In genomic region chr11:125279680-125280079, GRCh38 we compare ENCODE assay signal across 15 cellular contexts.
A peak's percentile ranks its signal among the peaks of the same experiment; 100 is the strongest.
DNase-seq lines count a peak whose midpoint lies in the region; ATAC-seq and TF ChIP-seq lines count a peak whose summit lies in the region.
"Had no signal": no experiment of that assay in that cellular context is flagged by ENCODE, and none has a peak within 500 bp of the region (broad histone marks: within the 10 kb centered on the region; RNA-seq: fewer than 3 reads in every experiment).

No MANE protein-coding gene starts in this region.

- DNase-seq in NCI-H2227 (lab: John Stamatoyannopoulos, UW; ENCODE audit: unreplicated experiment), result peak; percentile 11
- no peak for DNase-seq in NCI-H2227 treated with DMSO at 0.1 percent for 48 hours (lab: John Stamatoyannopoulos, UW)
- peak; percentile 0 for DNase-seq in DMS53 treated with DMSO at 0.1 percent for 48 hours (lab: John Stamatoyannopoulos, UW; ENCODE audit: unreplicated experiment)
- peak; percentile 8 for DNase-seq in putamen (ENCODE audit: low spot score)
- no peak for DNase-seq in pons (ENCODE audit: low spot score)
- DNase-seq in stimulated activated naive CD8-positive, alpha-beta T cell treated with anti-CD3 and anti-CD28 coated beads, Interleukin-15, Interleukin-2, amounts not matched to agents 100 U/mL and 50 U/mL, for 24 hours, result no peak
- DNase-seq: 8988T; CD4-positive, alpha-beta memory T cell; DMS153; DND-41; EL; GM23248 had no signal

- H3K4me1 Mint-ChIP-seq in brain, result peaks cover 64% of the 10 kb centered on the region
- H3K4me1 Mint-ChIP-seq: CD14-positive monocyte; CD4-positive, alpha-beta memory T cell had no signal

- no peaks in the 10 kb centered on the region for H3K9me3 Mint-ChIP-seq in brain
- H3K9me3 Mint-ChIP-seq: CD14-positive monocyte; CD4-positive, alpha-beta memory T cell had no signal

- H3K36me3 Mint-ChIP-seq in brain, result no peaks in the 10 kb centered on the region
- H3K36me3 Mint-ChIP-seq: CD14-positive monocyte; CD4-positive, alpha-beta memory T cell had no signal

- peak overlapping the region in 3 of 5 experiments; percentile 40 to 80 (median 50) for H3K27ac Mint-ChIP-seq in brain
- H3K27ac Mint-ChIP-seq: CD14-positive monocyte; CD4-positive, alpha-beta memory T cell had no signal

- TF ChIP-seq CTCF in brain (conservative IDR thresholded peaks at IDR 0.05), result no peak

- no peak for ATAC-seq in stimulated activated naive CD8-positive, alpha-beta T cell treated with anti-CD3 and anti-CD28 coated beads, Interleukin-15, Interleukin-2, amounts not matched to agents 100 U/mL and 50 U/mL, for 24 hours
- ATAC-seq: GM12878 had no signal

- no peaks in the 10 kb centered on the region for H3K27me3 Mint-ChIP-seq in brain

- H3K4me3 Mint-ChIP-seq in brain, result no peak overlapping the region
- H3K4me3 Mint-ChIP-seq: CD14-positive monocyte; CD4-positive, alpha-beta memory T cell had no signal

Comparison
In these comparisons a context has a peak if more than half of its experiments do, and no peak if none do; other contexts are left out.
1. DNase-seq: peak in NCI-H2227 (single experiment), DMS53 treated with DMSO at 0.1 percent for 48 hours (single experiment) and putamen (single experiment); none in NCI-H2227 treated with DMSO at 0.1 percent for 48 hours (single experiment), pons (single experiment) and stimulated activated naive CD8-positive, alpha-beta T cell treated with anti-CD3 and anti-CD28 coated beads, Interleukin-15, Interleukin-2, amounts not matched to agents 100 U/mL and 50 U/mL, for 24 hours (single experiment).